Comparison of ENCODE assay signal across 13 cellular contexts in genomic region chr5:393846-394275, GRCh38. TPM values are rescaled to one million over a fixed set of nuclear protein-coding genes. Genes with fewer than 3 reads are reported as not detected.
DNase-seq lines count a peak whose midpoint lies in the region; ATAC-seq and TF ChIP-seq lines count a peak whose summit lies in the region.
"Had no signal": no experiment of that assay in that cellular context is flagged by ENCODE, and none has a peak within 500 bp of the region (broad histone marks: within the 10 kb centered on the region; RNA-seq: fewer than 3 reads in every experiment).

No MANE protein-coding gene starts in this region.

- DNase-seq in AG10803 (ENCODE audit: low read depth) (peak; percentile 51), GM12865 (ENCODE audit: low read depth) (no peak), mesendoderm (peak; percentile 53), left lobe of liver (ENCODE audit: low spot score) (no peak), esophagus muscularis mucosa (ENCODE audit: extremely low spot score) (no peak)
- DNase-seq in activated T-helper 2 cell treated with anti-CD3 and anti-CD28 coated beads, Interferon-gamma antibody, Interleukin-2, Interleukin-4, amounts not matched to agents 10 μg/mL and 5 μg/mL and 100 μg/mL, durations not matched to agents 14 hours and 24 hours and 36 hours (ENCODE audit: low spot score), result no peak
- DNase-seq: foreskin melanocyte, MG63, WERI-Rb-1 had no signal

- ATAC-seq in GM19035 (IDR thresholded peaks at IDR 0.05; ENCODE audit: unreplicated experiment) (no peak), HG02970 (IDR thresholded peaks at IDR 0.05; ENCODE audit: low FRiP score, unreplicated experiment) (no peak), left lobe of liver (no peak)

- no peaks in the 10 kb centered on the region for H3K27me3 Mint-ChIP-seq in activated T-helper 2 cell treated with anti-CD3 and anti-CD28 coated beads, Interferon-gamma antibody, Interleukin-2, Interleukin-4, amounts not matched to agents 10 μg/mL and 5 μg/mL and 100 μg/mL, durations not matched to agents 14 hours and 24 hours and 36 hours (ENCODE audit: low read depth)

- TF ChIP-seq EP300 in esophagus muscularis mucosa (IDR thresholded peaks at IDR 0.05), result no peak

- H3K4me1 ChIP-seq in mesendoderm (ENCODE audit: control insufficient read depth, low read depth, low read length), result no peaks in the 10 kb centered on the region
- H3K4me1 ChIP-seq in esophagus muscularis mucosa, result peaks cover 0 to 10% (median 2%) of the 10 kb centered on the region in 4 donors
- H3K4me1 ChIP-seq: sigmoid colon had no signal

- no peak overlapping the region for H3K56ac ChIP-seq in mesendoderm (ENCODE audit: low read length)

- peak overlapping the region; percentile 72 for H3K4me3 Mint-ChIP-seq in activated T-helper 2 cell treated with anti-CD3 and anti-CD28 coated beads, Interferon-gamma antibody, Interleukin-2, Interleukin-4, amounts not matched to agents 10 μg/mL and 5 μg/mL and 100 μg/mL, durations not matched to agents 14 hours and 24 hours and 36 hours (ENCODE audit: low read depth)

- no peak for TF ChIP-seq POLR2A in esophagus muscularis mucosa (IDR thresholded peaks at IDR 0.05; ENCODE audit: low read depth)

- H3K9me3 Mint-ChIP-seq in activated T-helper 2 cell treated with anti-CD3 and anti-CD28 coated beads, Interferon-gamma antibody, Interleukin-2, Interleukin-4, amounts not matched to agents 10 μg/mL and 5 μg/mL and 100 μg/mL, durations not matched to agents 14 hours and 24 hours and 36 hours, result no peaks in the 10 kb centered on the region

- H3K4ac ChIP-seq in mesendoderm (ENCODE audit: low read depth, low read length), result no peak overlapping the region

- H3K4me3 ChIP-seq in AG10803 (ENCODE audit: low read length), result no peak overlapping the region
- H3K4me3 ChIP-seq in GM12865 (ENCODE audit: low read depth, low read length), result peak overlapping the region; percentile 45
- H3K4me3 ChIP-seq in mesendoderm (ENCODE audit: low read length), result no peak overlapping the region
- H3K4me3 ChIP-seq in esophagus muscularis mucosa, result no peak overlapping the region
- H3K4me3 ChIP-seq: lung, MG63, sigmoid colon had no signal

- intact Hi-C loops in activated T-helper 2 cell treated with anti-CD3 and anti-CD28 coated beads, Interferon-gamma antibody, Interleukin-2, Interleukin-4, amounts not matched to agents 10 μg/mL and 5 μg/mL and 100 μg/mL, durations not matched to agents 14 hours and 24 hours and 36 hours (cut with micrococcal nuclease), result no loop called here
- intact Hi-C loops in esophagus muscularis mucosa (cut with DNase I), result no loop called here

- H3K27ac Mint-ChIP-seq in activated T-helper 2 cell treated with anti-CD3 and anti-CD28 coated beads, Interferon-gamma antibody, Interleukin-2, Interleukin-4, amounts not matched to agents 10 μg/mL and 5 μg/mL and 100 μg/mL, durations not matched to agents 14 hours and 24 hours and 36 hours, result peak overlapping the region; percentile 97

- H3K4me1 Mint-ChIP-seq in activated T-helper 2 cell treated with anti-CD3 and anti-CD28 coated beads, Interferon-gamma antibody, Interleukin-2, Interleukin-4, amounts not matched to agents 10 μg/mL and 5 μg/mL and 100 μg/mL, durations not matched to agents 14 hours and 24 hours and 36 hours (ENCODE audit: low read depth), result peaks cover 35% of the 10 kb centered on the region

- no peak overlapping the region for H3K18ac ChIP-seq in mesendoderm (ENCODE audit: low read length)

- H2BK15ac ChIP-seq in mesendoderm (replicated peaks; ENCODE audit: low read depth), result no peak overlapping the region

- no peak overlapping the region for H2BK120ac ChIP-seq in mesendoderm (ENCODE audit: low read depth, low read length)

- H3K36me3 Mint-ChIP-seq in activated T-helper 2 cell treated with anti-CD3 and anti-CD28 coated beads, Interferon-gamma antibody, Interleukin-2, Interleukin-4, amounts not matched to agents 10 μg/mL and 5 μg/mL and 100 μg/mL, durations not matched to agents 14 hours and 24 hours and 36 hours (ENCODE audit: low read depth), result peaks cover 28% of the 10 kb centered on the region

- H3K27me3 ChIP-seq in mesendoderm (ENCODE audit: insufficient read depth, low read length, poor library complexity) (no peaks in the 10 kb centered on the region), esophagus muscularis mucosa (peaks cover 0 to 11% (median 0%) of the 10 kb centered on the region in 4 donors)
- H3K27me3 ChIP-seq: MG63 had no signal

- H3K9me3 ChIP-seq in esophagus muscularis mucosa, result no peaks in the 10 kb centered on the region
- H3K9me3 ChIP-seq: MG63, sigmoid colon had no signal

- H2BK5ac ChIP-seq in mesendoderm (ENCODE audit: low read length), result no peak overlapping the region

- H4K8ac ChIP-seq in mesendoderm (ENCODE audit: low read depth, low read length), result no peak overlapping the region

- H3K4me2 ChIP-seq in mesendoderm (ENCODE audit: low read length), result no peak overlapping the region

- H3K79me1 ChIP-seq in mesendoderm (ENCODE audit: low read length), result no peaks in the 10 kb centered on the region

- no peak overlapping the region for H2AK5ac ChIP-seq in mesendoderm (ENCODE audit: low read length)

- TF ChIP-seq CTCF in AG10803 (conservative IDR thresholded peaks at IDR 0.05; ENCODE audit: low read length) (peak; percentile 17; the same call in 1 of the 2 replicates), GM12865 (IDR thresholded peaks at IDR 0.05; ENCODE audit: insufficient read depth, low read depth, low read length, missing control alignments) (no peak), esophagus muscularis mucosa (IDR thresholded peaks at IDR 0.05) (no peak)

- H4K5ac ChIP-seq in mesendoderm (ENCODE audit: low read length), result no peak overlapping the region

- H3K79me2 ChIP-seq in mesendoderm (ENCODE audit: control insufficient read depth, insufficient read depth, low read length), result no peaks in the 10 kb centered on the region

- H3K27ac ChIP-seq in mesendoderm (ENCODE audit: low read depth, low read length) (no peak overlapping the region), esophagus muscularis mucosa (replicated peaks in 1 of 4) (no peak overlapping the region)
- H3K27ac ChIP-seq: sigmoid colon, WERI-Rb-1 had no signal

- H3K36me3 ChIP-seq in mesendoderm (ENCODE audit: control insufficient read depth, insufficient read depth, low read length), result no peaks in the 10 kb centered on the region
- no peaks in the 10 kb centered on the region for H3K36me3 ChIP-seq in esophagus muscularis mucosa
- H3K36me3 ChIP-seq: sigmoid colon, WERI-Rb-1 had no signal

- no peak overlapping the region for H3K23ac ChIP-seq in mesendoderm (ENCODE audit: low read length)

- H3K9ac ChIP-seq in mesendoderm (ENCODE audit: low read length), result no peak overlapping the region

- no CpG with 5 or more reads among the region's 10 CpGs for WGBS in mesendoderm (ENCODE audit: extremely low coverage, insufficient coverage, low lambda C conversion rate)
- WGBS in esophagus muscularis mucosa, result 87% methylated on average over 6 of the region's 10 CpGs

RNA-seq across cellular contexts. Expression of gene EXOC3, which starts 49.1 kb away (rescaled TPM):
- total RNA-seq in activated T-helper 2 cell treated with anti-CD3 and anti-CD28 coated beads, Interferon-gamma antibody, Interleukin-2, Interleukin-4, amounts not matched to agents 10 μg/mL and 5 μg/mL and 100 μg/mL, durations not matched to agents 14 hours and 24 hours and 36 hours, result 62.3 and 66.4 TPM in 2 replicates
- polyA plus RNA-seq in mesendoderm (2013, experiment 1 of 2), result 16.9 TPM
- polyA plus RNA-seq in mesendoderm (2013, experiment 2 of 2), result 16.9 TPM
- total RNA-seq in left lobe of liver, result 25.7 TPM
- 10 to 100 TPM; 48.6 to 82.1 (median 59.3) TPM for total RNA-seq in esophagus muscularis mucosa

Comparison
In these comparisons a context has a peak if more than half of its experiments do, and no peak if none do; other contexts are left out.
1. DNase-seq: peak in AG10803 (single experiment) and mesendoderm (single experiment); none in GM12865 (single experiment), activated T-helper 2 cell treated with anti-CD3 and anti-CD28 coated beads, Interferon-gamma antibody, Interleukin-2, Interleukin-4, amounts not matched to agents 10 μg/mL and 5 μg/mL and 100 μg/mL, durations not matched to agents 14 hours and 24 hours and 36 hours (single experiment), left lobe of liver (single experiment) and esophagus muscularis mucosa (single experiment).